In genomic region chr14:23306412-23307145, GRCh38 we compare ENCODE assay signal across 8 cellular contexts. TPM values are rescaled to one million over a fixed set of nuclear protein-coding genes. Genes with fewer than 3 reads are reported as not detected.
DNase-seq lines count a peak whose midpoint lies in the region; ATAC-seq, FAIRE-seq and TF ChIP-seq lines count a peak whose summit lies in the region.

A gene with protein sequence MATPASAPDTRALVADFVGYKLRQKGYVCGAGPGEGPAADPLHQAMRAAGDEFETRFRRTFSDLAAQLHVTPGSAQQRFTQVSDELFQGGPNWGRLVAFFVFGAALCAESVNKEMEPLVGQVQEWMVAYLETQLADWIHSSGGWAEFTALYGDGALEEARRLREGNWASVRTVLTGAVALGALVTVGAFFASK (plus strand): TSS chr14:23306833. CDS start chr14:23307768, 935 bp downstream.

- peaks cover 15% of the 10 kb centered on the region for H3K27me3 ChIP-seq in neural progenitor cell

- peaks cover 16% of the 10 kb centered on the region for H3K4me1 ChIP-seq in neural progenitor cell

- H2AFZ ChIP-seq in neural progenitor cell (replicated peaks), result peak within 1 kb of the TSS; percentile 96

- H3K36me3 ChIP-seq in neural progenitor cell, result no peaks in the 10 kb centered on the region

- peak within 1 kb of the TSS; percentile 74 for H3K4me3 ChIP-seq in neural progenitor cell

- H4K20me1 ChIP-seq in neural progenitor cell (ENCODE audit: low read depth), result no peaks in the 10 kb centered on the region

- no peak for ATAC-seq in activated CD8-positive, alpha-beta T cell treated with anti-CD3 and anti-CD28 coated beads, Interleukin-2, amount 10 ng/mL, durations not matched to agents 7 days and 5 days
- no peak for ATAC-seq in GM18861 (IDR thresholded peaks at IDR 0.05; ENCODE audit: unreplicated experiment)
- ATAC-seq in GM18873 (IDR thresholded peaks at IDR 0.05; ENCODE audit: low FRiP score, unreplicated experiment), result no peak

- peak within 1 kb of the TSS; percentile 62 for H3K27ac ChIP-seq in neural progenitor cell

- no peaks in the 10 kb centered on the region for H3K9me3 Mint-ChIP-seq in activated CD8-positive, alpha-beta T cell treated with anti-CD3 and anti-CD28 coated beads, Interleukin-2, amount 10 ng/mL, durations not matched to agents 7 days and 5 days (ENCODE audit: insufficient read depth)
- H3K9me3 Mint-ChIP-seq in neural progenitor cell, result peaks cover 4% of the 10 kb centered on the region

- peak within 1 kb of the TSS; percentile 79 for H3K4me2 ChIP-seq in neural progenitor cell

- CTCF ChIA-PET in activated CD8-positive, alpha-beta T cell treated with anti-CD3 and anti-CD28 coated beads, Interleukin-2, amount 10 ng/mL, durations not matched to agents 7 days and 5 days (lab: Charles Lee), result interaction anchor here (0.6 to 1.6 kb wide), 5 partner anchors 14 to 230 kb away, joined by 3 to 5 read pairs (median 3); partner anchors contain the start of gene PABPN1

- H3F3A ChIP-seq in neural progenitor cell (ENCODE audit: low read depth), result peaks cover 27% of the 10 kb centered on the region

- peak within 1 kb of the TSS; percentile 63 for H3K4me3 Mint-ChIP-seq in activated CD8-positive, alpha-beta T cell treated with anti-CD3 and anti-CD28 coated beads, Interleukin-2, amount 10 ng/mL, durations not matched to agents 7 days and 5 days
- H3K4me3 Mint-ChIP-seq in neural progenitor cell, result peak within 1 kb of the TSS; percentile 94

- H3K9me3 ChIP-seq in neural progenitor cell (ENCODE audit: low read depth), result no peaks in the 10 kb centered on the region

- peak; percentile 88 for DNase-seq in D341Med (ENCODE audit: low spot score)
- peak; percentile 42 for DNase-seq in H54 (ENCODE audit: insufficient read length, low spot score)
- peak; percentile 88 for DNase-seq in NCI-H2196 (lab: John Stamatoyannopoulos, UW; ENCODE audit: unreplicated experiment)
- peak; percentile 58 for DNase-seq in activated CD8-positive, alpha-beta T cell treated with anti-CD3 and anti-CD28 coated beads, Interleukin-2, amount 10 ng/mL, durations not matched to agents 7 days and 5 days
- peak; percentile 44 for DNase-seq in germinal center (ENCODE audit: low spot score)
- DNase-seq in neural progenitor cell (ENCODE audit: low spot score), result peak; percentile 96

- FAIRE-seq in H54 (lab: Jason Lieb, UNC), result no peak

- peaks cover 2% of the 10 kb centered on the region for H3K36me3 Mint-ChIP-seq in activated CD8-positive, alpha-beta T cell treated with anti-CD3 and anti-CD28 coated beads, Interleukin-2, amount 10 ng/mL, durations not matched to agents 7 days and 5 days (ENCODE audit: low read depth)
- peaks cover 11% of the 10 kb centered on the region for H3K36me3 Mint-ChIP-seq in neural progenitor cell

- peak; percentile 47 for TF ChIP-seq POLR2A in H54 (IDR thresholded peaks at IDR 0.05; ENCODE audit: low read depth, low read length)

- no peak for TF ChIP-seq CTCF in neural progenitor cell (IDR thresholded peaks at IDR 0.05)

- peak within 1 kb of the TSS; percentile 25 for H3K27ac Mint-ChIP-seq in activated CD8-positive, alpha-beta T cell treated with anti-CD3 and anti-CD28 coated beads, Interleukin-2, amount 10 ng/mL, durations not matched to agents 7 days and 5 days
- peak within 1 kb of the TSS; percentile 89 for H3K27ac Mint-ChIP-seq in neural progenitor cell

- peaks cover 22% of the 10 kb centered on the region for H3K79me2 ChIP-seq in neural progenitor cell (ENCODE audit: low read depth)

- peaks cover 25% of the 10 kb centered on the region for H3K27me3 Mint-ChIP-seq in activated CD8-positive, alpha-beta T cell treated with anti-CD3 and anti-CD28 coated beads, Interleukin-2, amount 10 ng/mL, durations not matched to agents 7 days and 5 days (ENCODE audit: low read depth)
- peaks cover 5% of the 10 kb centered on the region for H3K27me3 Mint-ChIP-seq in neural progenitor cell (ENCODE audit: insufficient read depth, low read depth)

- peaks cover 28% of the 10 kb centered on the region for H3K4me1 Mint-ChIP-seq in activated CD8-positive, alpha-beta T cell treated with anti-CD3 and anti-CD28 coated beads, Interleukin-2, amount 10 ng/mL, durations not matched to agents 7 days and 5 days (ENCODE audit: low read depth)
- peaks cover 26% of the 10 kb centered on the region for H3K4me1 Mint-ChIP-seq in neural progenitor cell

- H3K9ac ChIP-seq in neural progenitor cell, result peak within 1 kb of the TSS; percentile 82

- POLR2A ChIA-PET in activated CD8-positive, alpha-beta T cell treated with anti-CD3 and anti-CD28 coated beads, Interleukin-2, amount 10 ng/mL, durations not matched to agents 7 days and 5 days (lab: Charles Lee), result interaction anchor here (1.1 to 1.5 kb wide), 2 partner anchors 14 to 15 kb away, joined by 4 to 5 read pairs; partner anchors contain the start of gene PABPN1

RNA-seq across cellular contexts. Expression of the gene that starts here (rescaled TPM):
- 1 to 10 TPM; 2.2 to 2.9 TPM for total RNA-seq in activated CD8-positive, alpha-beta T cell treated with anti-CD3 and anti-CD28 coated beads, Interleukin-2, amount 10 ng/mL, durations not matched to agents 7 days and 5 days
- 14.9 and 18.0 TPM in 2 replicates for total RNA-seq in neural progenitor cell (ENCODE audit: low replicate concordance)

Comparison
In these comparisons a context has a peak if more than half of its experiments do, and no peak if none do; other contexts are left out.
1. DNase-seq: peak in every context shown above with its lines; median percentile 96 in neural progenitor cell; 88 in D341Med; 88 in NCI-H2196; 58 in activated CD8-positive, alpha-beta T cell treated with anti-CD3 and anti-CD28 coated beads, Interleukin-2, amount 10 ng/mL, durations not matched to agents 7 days and 5 days; 44 in germinal center; 42 in H54.